8 cellular contexts compared by ENCODE assay signal in genomic region chr19:2041686-2042484, GRCh38. TPM values are rescaled to one million over a fixed set of nuclear protein-coding genes. Genes with fewer than 3 reads are reported as not detected.
A peak's percentile ranks its signal among the peaks of the same experiment; 100 is the strongest.
DNase-seq lines count a peak whose midpoint lies in the region; ATAC-seq and TF ChIP-seq lines count a peak whose summit lies in the region.

No MANE protein-coding gene starts in this region.

- peak overlapping the region; percentile 100 for H3K4ac ChIP-seq in neuronal stem cell (ENCODE audit: low read length)

- H3K79me1 ChIP-seq in neuronal stem cell (ENCODE audit: low read depth, low read length), result peaks cover 47% of the 10 kb centered on the region

- WGBS in neuronal stem cell (ENCODE audit: extremely low coverage in 2 of 2, insufficient read length in 2 of 2, insufficient replicate concordance in 1 of 2), 2 donors, result no CpG with 5 or more reads among the region's 77 CpGs

- H3K4me3 ChIP-seq in Loucy (ENCODE audit: low read length, poor library complexity, severe bottlenecking) (peak overlapping the region; percentile 73), neuronal stem cell (ENCODE audit: low read length in 2 of 2) (peak overlapping the region in 1 of 2 donors; percentile 72)

- H3K27me3 ChIP-seq in Loucy (ENCODE audit: insufficient read depth, low read length, poor library complexity, severe bottlenecking) (no peaks in the 10 kb centered on the region), neuronal stem cell (ENCODE audit: control insufficient read depth in 3 of 3, insufficient read depth in 3 of 3, low read depth in 1 of 3, low read length in 3 of 3) (no peaks in the 10 kb centered on the region)

- H3K9ac ChIP-seq in Loucy (ENCODE audit: low read depth, low read length, poor library complexity, severe bottlenecking) (peak overlapping the region; percentile 69), neuronal stem cell (ENCODE audit: low read depth, low read length, poor library complexity) (peak overlapping the region; percentile 96)

- DNase-seq in DMS153 treated with DMSO at 0.1 percent for 48 hours (lab: John Stamatoyannopoulos, UW; ENCODE audit: unreplicated experiment) (peak; percentile 63), SHP77 (lab: John Stamatoyannopoulos, UW) (peak; percentile 90 to 95), foreskin melanocyte (peak; percentile 71), neuronal stem cell (ENCODE audit: low spot score) (peak; percentile 93), stromal cell of bone marrow (ENCODE audit: low read depth) (peak; percentile 53)
- peak; percentile 99 for DNase-seq in activated naive CD4-positive, alpha-beta T cell treated with Interleukin-2 at 50 U/mL for 16 hours

- H2AK5ac ChIP-seq in neuronal stem cell (ENCODE audit: low read depth, low read length), result peak overlapping the region; percentile 100

- H4K91ac ChIP-seq in neuronal stem cell (ENCODE audit: low read depth, low read length, poor library complexity), result peak overlapping the region; percentile 100

- peaks cover 42% of the 10 kb centered on the region; the same call in 1 of the 2 replicates for H3K79me2 ChIP-seq in Loucy (ENCODE audit: insufficient read depth, low read length)

- H3K9me3 ChIP-seq in Loucy (ENCODE audit: insufficient read depth, low read depth, low read length) (no peaks in the 10 kb centered on the region), neuronal stem cell (replicated peaks in 1 of 2; ENCODE audit: control insufficient read depth in 2 of 2, insufficient read depth in 1 of 2, low read depth in 1 of 2, low read length in 2 of 2) (no peaks in the 10 kb centered on the region)

- H3K9me2 ChIP-seq in Loucy (replicated peaks; ENCODE audit: low read depth, low read length), result no peaks in the 10 kb centered on the region

- H4K8ac ChIP-seq in neuronal stem cell (ENCODE audit: low read depth, low read length), result peak overlapping the region; percentile 92

- H3K4me2 ChIP-seq in Loucy (ENCODE audit: low read depth, low read length, poor library complexity, severe bottlenecking) (peak overlapping the region; percentile 76), neuronal stem cell (ENCODE audit: insufficient read depth, low read length, poor library complexity, severe bottlenecking) (peak overlapping the region; percentile 71)

- H3K23ac ChIP-seq in neuronal stem cell (ENCODE audit: low read depth, low read length, poor library complexity), result peak overlapping the region; percentile 95

- 0 out of 2 replicates have a peak overlapping the region, but pooled peaks have one; percentile 13 for H2AFZ ChIP-seq in Loucy (ENCODE audit: low read length)
- H2AFZ ChIP-seq in neuronal stem cell (ENCODE audit: low read length), result no peak overlapping the region

- H3F3A ChIP-seq in Loucy (ENCODE audit: low read depth), result peaks cover 8% of the 10 kb centered on the region; the same call in 1 of the 2 replicates

- peak overlapping the region; percentile 93 for H2BK12ac ChIP-seq in neuronal stem cell (ENCODE audit: low read length)

- H2BK15ac ChIP-seq in neuronal stem cell (ENCODE audit: low read length), result peak overlapping the region; percentile 99

- peak overlapping the region; percentile 98 for H2BK120ac ChIP-seq in neuronal stem cell (ENCODE audit: low read depth, low read length)

- peak overlapping the region; percentile 100 for H3K18ac ChIP-seq in neuronal stem cell (ENCODE audit: low read length)

- H4K20me1 ChIP-seq in Loucy (ENCODE audit: insufficient read depth, low read length, poor library complexity, severe bottlenecking), result peaks cover 31% of the 10 kb centered on the region

- H3K36me3 ChIP-seq in Loucy (ENCODE audit: insufficient read depth, low read length), result peaks cover 20% of the 10 kb centered on the region; the same call in 1 of the 2 replicates
- H3K36me3 ChIP-seq in neuronal stem cell (replicated peaks in 1 of 2; ENCODE audit: control insufficient read depth in 2 of 2, insufficient read depth in 2 of 2, low read length in 2 of 2), result peaks cover 49 to 92% of the 10 kb centered on the region in 2 donors

- H3K4me1 ChIP-seq in Loucy (ENCODE audit: insufficient read depth, low read length, poor library complexity, severe bottlenecking) (peaks cover 25% of the 10 kb centered on the region), neuronal stem cell (ENCODE audit: control insufficient read depth in 2 of 2, insufficient read depth in 1 of 2, low read depth in 1 of 2, low read length in 2 of 2) (peaks cover 0 to 21% of the 10 kb centered on the region in 2 donors)

- ATAC-seq in GM21786 (IDR thresholded peaks at IDR 0.05; ENCODE audit: unreplicated experiment), result peak; percentile 57

- peak overlapping the region; percentile 100 for H2BK5ac ChIP-seq in neuronal stem cell (ENCODE audit: low read length)

- peak overlapping the region; percentile 85 for H3K27ac ChIP-seq in neuronal stem cell (replicated peaks; ENCODE audit: low read length)

- no peak for TF ChIP-seq CTCF in Loucy (conservative IDR thresholded peaks at IDR 0.05; ENCODE audit: low read length)

- peak overlapping the region; percentile 99 for H3K14ac ChIP-seq in neuronal stem cell (ENCODE audit: low read length)

RNA-seq across cellular contexts. Expression of gene MKNK2, which starts 9.2 kb away (rescaled TPM):
- 138 TPM for polyA plus RNA-seq in neuronal stem cell (2013, experiment 1 of 2)
- polyA plus RNA-seq in neuronal stem cell (2013, experiment 2 of 2), result 146 TPM

RNA-seq across cellular contexts. Expression of gene BTBD2, which starts 26.4 kb away (rescaled TPM):
- polyA plus RNA-seq in neuronal stem cell (2013, experiment 1 of 2), result 148 TPM
- polyA plus RNA-seq in neuronal stem cell (2013, experiment 2 of 2), result 141 TPM

RNA-seq across cellular contexts. Expression of gene MOB3A, which starts 54.2 kb away (rescaled TPM):
- 15.6 TPM for polyA plus RNA-seq in neuronal stem cell (2013, experiment 1 of 2)
- 16.1 TPM for polyA plus RNA-seq in neuronal stem cell (2013, experiment 2 of 2)

RNA-seq across cellular contexts. Expression of gene IZUMO4, which starts 54.8 kb away (rescaled TPM):
- polyA plus RNA-seq in neuronal stem cell (2013, experiment 1 of 2), result 2.5 TPM
- 2.3 TPM for polyA plus RNA-seq in neuronal stem cell (2013, experiment 2 of 2)
